In genomic region chr4:30716158-30716557, GRCh38 we compare ENCODE assay signal across 9 cellular contexts. TPM values are rescaled to one million over a fixed set of nuclear protein-coding genes. Genes with fewer than 3 reads are reported as not detected.
DNase-seq lines count a peak whose midpoint lies in the region; ATAC-seq, FAIRE-seq and TF ChIP-seq lines count a peak whose summit lies in the region.
"Had no signal": no experiment of that assay in that cellular context is flagged by ENCODE, and none has a peak within 500 bp of the region (broad histone marks: within the 10 kb centered on the region; RNA-seq: fewer than 3 reads in every experiment).

No MANE protein-coding gene starts in this region.

- no peak overlapping the region for H3K27ac ChIP-seq in keratinocyte (ENCODE audit: control insufficient read depth, insufficient read depth, low read length)

- peak in 2 of 3 experiments; percentile 33 to 55 for TF ChIP-seq CTCF in keratinocyte (optimal IDR thresholded peaks at IDR 0.05 in 1 of 3, IDR thresholded peaks at IDR 0.05 in 1 of 3, conservative IDR thresholded peaks at IDR 0.05 in 1 of 3; ENCODE audit: extremely low read depth in 1 of 3, insufficient read depth in 2 of 3, low read length in 3 of 3)

- H3K4me3 Mint-ChIP-seq in activated naive CD8-positive, alpha-beta T cell treated with anti-CD3 and anti-CD28 coated beads, Interleukin-2, amount 50 U/mL, for 24 hours, result peak overlapping the region; percentile 43

- no peaks in the 10 kb centered on the region for H3K9me3 ChIP-seq in keratinocyte (ENCODE audit: control insufficient read depth, low read depth, low read length)

- no peaks in the 10 kb centered on the region for H4K20me1 ChIP-seq in keratinocyte (ENCODE audit: control insufficient read depth, extremely low read depth, insufficient read depth, low read length)

- peaks cover 5% of the 10 kb centered on the region for H3K4me1 ChIP-seq in keratinocyte (ENCODE audit: control insufficient read depth, extremely low read depth, insufficient read depth, low read length)

- in situ Hi-C loops in KBM-7 (cut with MboI; ENCODE audit: low pct_unique_long_range_greater_than_20kb, low sequenced_read_pairs), result no loop called here

- dilution Hi-C loops in keratinocyte (cut with MboI; ENCODE audit: extremely low pct_ligation_motif_present, low sequenced_read_pairs), result no loop called here

- no peaks in the 10 kb centered on the region for H3K27me3 ChIP-seq in keratinocyte (ENCODE audit: control insufficient read depth, extremely low read depth, insufficient read depth, low read length)

- peak overlapping the region; percentile 17 for H2AFZ ChIP-seq in keratinocyte (ENCODE audit: control insufficient read depth, low read length)

- no peak for ATAC-seq in activated naive CD8-positive, alpha-beta T cell treated with anti-CD3 and anti-CD28 coated beads, Interleukin-2, amount 50 U/mL, for 24 hours
- ATAC-seq in GM21576 (IDR thresholded peaks at IDR 0.05; ENCODE audit: unreplicated experiment), result no peak

- peak; percentile 15 for DNase-seq in DMS 273 (lab: John Stamatoyannopoulos, UW; ENCODE audit: unreplicated experiment)
- no peak for DNase-seq in DMS 273 treated with DMSO at 0.1 percent for 48 hours (lab: John Stamatoyannopoulos, UW)
- DNase-seq in KBM-7, result peak; percentile 27
- no peak for DNase-seq in activated naive CD8-positive, alpha-beta T cell treated with anti-CD3 and anti-CD28 coated beads, Interleukin-2, amount 50 U/mL, for 24 hours
- no peak for DNase-seq in keratinocyte (ENCODE audit: low read depth, low spot score)
- DNase-seq in urothelium cell line (ENCODE audit: low spot score), result peak; percentile 58
- DNase-seq in activated CD4-positive, CD25-positive, alpha-beta regulatory T cell (lab: John Stamatoyannopoulos, UW), result no peak
- DNase-seq: CD4-positive, CD25-positive, alpha-beta regulatory T cell had no signal

- H3K9me1 ChIP-seq in keratinocyte (ENCODE audit: control insufficient read depth, extremely low read depth, insufficient read depth, low read length), result no peaks in the 10 kb centered on the region

- H3K36me3 Mint-ChIP-seq in activated naive CD8-positive, alpha-beta T cell treated with anti-CD3 and anti-CD28 coated beads, Interleukin-2, amount 50 U/mL, for 24 hours (ENCODE audit: low read depth), result peaks cover 2% of the 10 kb centered on the region
- H3K36me3 Mint-ChIP-seq: CD4-positive, CD25-positive, alpha-beta regulatory T cell had no signal

- no peaks in the 10 kb centered on the region for H3K36me3 ChIP-seq in keratinocyte (ENCODE audit: control insufficient read depth in 2 of 2, extremely low read depth in 1 of 2, insufficient read depth in 2 of 2, low read length in 2 of 2)

- peak overlapping the region in 2 of 3 experiments; percentile 62 to 63 for H3K4me3 ChIP-seq in keratinocyte (ENCODE audit: control insufficient read depth in 2 of 3, extremely low read depth in 1 of 3, insufficient read depth in 2 of 3, low read depth in 1 of 3, low read length in 3 of 3)

- peaks cover 9% of the 10 kb centered on the region for H3K79me2 ChIP-seq in keratinocyte (ENCODE audit: control insufficient read depth, insufficient read depth, low read length)

- peaks cover 48% of the 10 kb centered on the region for H3K27me3 Mint-ChIP-seq in activated naive CD8-positive, alpha-beta T cell treated with anti-CD3 and anti-CD28 coated beads, Interleukin-2, amount 50 U/mL, for 24 hours

- FAIRE-seq in keratinocyte (lab: Jason Lieb, UNC), result peak; percentile 58
- FAIRE-seq in urothelium cell line (lab: Jason Lieb, UNC), result no peak

- H3K27ac Mint-ChIP-seq in activated naive CD8-positive, alpha-beta T cell treated with anti-CD3 and anti-CD28 coated beads, Interleukin-2, amount 50 U/mL, for 24 hours, result no peak overlapping the region
- H3K27ac Mint-ChIP-seq: CD4-positive, CD25-positive, alpha-beta regulatory T cell had no signal

- H3K4me2 ChIP-seq in keratinocyte (ENCODE audit: control insufficient read depth, extremely low read depth, insufficient read depth, low read depth, low read length), result peak overlapping the region; percentile 83

- H3K4me1 Mint-ChIP-seq in activated naive CD8-positive, alpha-beta T cell treated with anti-CD3 and anti-CD28 coated beads, Interleukin-2, amount 50 U/mL, for 24 hours, result peaks cover 41% of the 10 kb centered on the region

- H3K9me3 Mint-ChIP-seq in activated naive CD8-positive, alpha-beta T cell treated with anti-CD3 and anti-CD28 coated beads, Interleukin-2, amount 50 U/mL, for 24 hours, result peaks cover 4% of the 10 kb centered on the region

- H3K9ac ChIP-seq in keratinocyte (ENCODE audit: control insufficient read depth, extremely low read depth, insufficient read depth, low read length), result peak overlapping the region; percentile 40

RNA-seq across cellular contexts. Expression of gene PCDH7, which starts 4.0 kb away (rescaled TPM):
- 28.1 to 38.5 TPM (median 30.1 TPM) in 3 replicates for polyA plus RNA-seq in keratinocyte
- polyA plus RNA-seq in keratinocyte (2011; ENCODE audit: low read depth), result 7.7 TPM
- polyA plus RNA-seq in keratinocyte (2011; cell fraction: cytosol; rRNA removed), result 11.5 and 14.8 TPM in 2 replicates
- 66.4 and 68.4 TPM in 2 replicates for polyA plus RNA-seq in keratinocyte (2011; cell fraction: nucleus; rRNA removed)
- polyA plus RNA-seq in keratinocyte (2012; ENCODE audit: low replicate concordance), result 8.7 and 30.7 TPM in 2 replicates
- polyA minus RNA-seq in keratinocyte, result 88.0 to 111 TPM (median 93.2 TPM) in 3 replicates
- 32.0 TPM for polyA minus RNA-seq in keratinocyte (2011; cell fraction: cytosol; rRNA and poly(A)+ RNA removed)
- 131 and 201 TPM in 2 replicates for polyA minus RNA-seq in keratinocyte (2011; cell fraction: nucleus; rRNA and poly(A)+ RNA removed)
- polyA plus RNA-seq: CD4-positive, CD25-positive, alpha-beta regulatory T cell had no signal

Comparison
In these comparisons a context has a peak if more than half of its experiments do, and no peak if none do; other contexts are left out.
1. DNase-seq: peak in DMS 273 (single experiment), KBM-7 (single experiment) and urothelium cell line (single experiment); none in DMS 273 treated with DMSO at 0.1 percent for 48 hours (single experiment), activated naive CD8-positive, alpha-beta T cell treated with anti-CD3 and anti-CD28 coated beads, Interleukin-2, amount 50 U/mL, for 24 hours (single experiment), keratinocyte (single experiment) and activated CD4-positive, CD25-positive, alpha-beta regulatory T cell (0 of 4).